8 cellular contexts compared by ENCODE assay signal in genomic region chr20:45407783-45408645, GRCh38. TPM values are rescaled to one million over a fixed set of nuclear protein-coding genes. Genes with fewer than 3 reads are reported as not detected.
DNase-seq lines count a peak whose midpoint lies in the region; ATAC-seq and TF ChIP-seq lines count a peak whose summit lies in the region.

Gene DBNDD2 (plus strand): TSS chr20:45408289. CDS start chr20:45408468, 179 bp downstream.

- TF ChIP-seq POLR2A in breast epithelium (IDR thresholded peaks at IDR 0.05): no peak

- ATAC-seq in HG02938 (IDR thresholded peaks at IDR 0.05; ENCODE audit: unreplicated experiment): no peak
- ATAC-seq in HG03135 (IDR thresholded peaks at IDR 0.05; ENCODE audit: unreplicated experiment): no peak

- H3K27ac ChIP-seq in breast epithelium (peak within 1 kb of the TSS; percentile 93), iPS-20b (ENCODE audit: low read length) (no peak within 1 kb of the TSS), skeletal muscle tissue (ENCODE audit: low read depth, low read length) (peak within 1 kb of the TSS; percentile 100)

- H3K27me3 ChIP-seq in breast epithelium: no peaks in the 10 kb centered on the region
- peaks cover 49% of the 10 kb centered on the region for H3K27me3 ChIP-seq in iPS-20b (ENCODE audit: insufficient read depth, low read length)
- H3K27me3 ChIP-seq in skeletal muscle tissue (ENCODE audit: control insufficient read depth in 3 of 3, insufficient read depth in 3 of 3, low read length in 3 of 3): no peaks in the 10 kb centered on the region

- no peak for DNase-seq in NCI-H460 (ENCODE audit: extremely low read depth, low read depth)
- no peak for DNase-seq in breast epithelium (ENCODE audit: low spot score in 2 of 2)
- DNase-seq in DMS53 treated with DMSO at 0.1 percent for 48 hours (lab: John Stamatoyannopoulos, UW; ENCODE audit: unreplicated experiment): no peak
- no peak for DNase-seq in NCI-H2196 treated with DMSO at 0.1 percent for 48 hours (lab: John Stamatoyannopoulos, UW; ENCODE audit: unreplicated experiment)

- intact Hi-C loops in breast epithelium (cut with DNase I; ENCODE audit: low total_unique reads): no loop called here

- H3K36me3 ChIP-seq in breast epithelium (no peaks in the 10 kb centered on the region), iPS-20b (ENCODE audit: insufficient read depth, low read depth, low read length) (peaks cover 28% of the 10 kb centered on the region), skeletal muscle tissue (ENCODE audit: control insufficient read depth in 3 of 3, insufficient read depth in 3 of 3, low read length in 3 of 3) (peaks cover 26 to 32% (median 31%) of the 10 kb centered on the region in 3 donors)

- H3K4me3 ChIP-seq in breast epithelium (peak within 1 kb of the TSS; percentile 62 to 90 (median 88)), iPS-20b (ENCODE audit: low read length) (peak within 1 kb of the TSS; percentile 91), skeletal muscle tissue (ENCODE audit: low read length in 3 of 3) (peak within 1 kb of the TSS; percentile 86 to 96 (median 94))

- H3K4me1 ChIP-seq in breast epithelium (no peaks in the 10 kb centered on the region), iPS-20b (ENCODE audit: insufficient read depth, low read length) (peaks cover 4% of the 10 kb centered on the region; the same call in 1 of the 2 replicates), skeletal muscle tissue (ENCODE audit: control insufficient read depth in 3 of 3, insufficient read depth in 3 of 3, low read length in 3 of 3) (peaks cover 35 to 54% (median 42%) of the 10 kb centered on the region in 3 donors)

- peak within 1 kb of the TSS; percentile 90; the same call in 1 of the 2 replicates for H3K9ac ChIP-seq in iPS-20b (ENCODE audit: low read depth, low read length)
- H3K9ac ChIP-seq in skeletal muscle tissue (ENCODE audit: low read depth in 1 of 3, low read length in 3 of 3): peak within 1 kb of the TSS; percentile 95 to 99 (median 99)

- TF ChIP-seq CTCF in breast epithelium (IDR thresholded peaks at IDR 0.05): no peak

- H3K9me3 ChIP-seq in breast epithelium: no peaks in the 10 kb centered on the region
- no peaks in the 10 kb centered on the region for H3K9me3 ChIP-seq in iPS-20b (ENCODE audit: insufficient read depth, low read depth, low read length)
- no peaks in the 10 kb centered on the region for H3K9me3 ChIP-seq in skeletal muscle tissue (ENCODE audit: control insufficient read depth in 3 of 3, low read length in 3 of 3)

RNA-seq across cellular contexts. Expression of gene DBNDD2, which starts in this region (rescaled TPM):
- total RNA-seq in NCI-H460 (2014; rRNA removed; shearing (Covaris generic)): 16.6 and 17.4 TPM in 2 replicates
- polyA plus RNA-seq in NCI-H460 (2014; cell fraction: nucleus; rRNA removed): 13.6 and 14.8 TPM in 2 replicates
- total RNA-seq in breast epithelium: 10 to 100 TPM; 32.2 to 49.2 (median 44.5) TPM
- total RNA-seq in skeletal muscle tissue: 3.7 TPM
